In the genomic region with DNA sequence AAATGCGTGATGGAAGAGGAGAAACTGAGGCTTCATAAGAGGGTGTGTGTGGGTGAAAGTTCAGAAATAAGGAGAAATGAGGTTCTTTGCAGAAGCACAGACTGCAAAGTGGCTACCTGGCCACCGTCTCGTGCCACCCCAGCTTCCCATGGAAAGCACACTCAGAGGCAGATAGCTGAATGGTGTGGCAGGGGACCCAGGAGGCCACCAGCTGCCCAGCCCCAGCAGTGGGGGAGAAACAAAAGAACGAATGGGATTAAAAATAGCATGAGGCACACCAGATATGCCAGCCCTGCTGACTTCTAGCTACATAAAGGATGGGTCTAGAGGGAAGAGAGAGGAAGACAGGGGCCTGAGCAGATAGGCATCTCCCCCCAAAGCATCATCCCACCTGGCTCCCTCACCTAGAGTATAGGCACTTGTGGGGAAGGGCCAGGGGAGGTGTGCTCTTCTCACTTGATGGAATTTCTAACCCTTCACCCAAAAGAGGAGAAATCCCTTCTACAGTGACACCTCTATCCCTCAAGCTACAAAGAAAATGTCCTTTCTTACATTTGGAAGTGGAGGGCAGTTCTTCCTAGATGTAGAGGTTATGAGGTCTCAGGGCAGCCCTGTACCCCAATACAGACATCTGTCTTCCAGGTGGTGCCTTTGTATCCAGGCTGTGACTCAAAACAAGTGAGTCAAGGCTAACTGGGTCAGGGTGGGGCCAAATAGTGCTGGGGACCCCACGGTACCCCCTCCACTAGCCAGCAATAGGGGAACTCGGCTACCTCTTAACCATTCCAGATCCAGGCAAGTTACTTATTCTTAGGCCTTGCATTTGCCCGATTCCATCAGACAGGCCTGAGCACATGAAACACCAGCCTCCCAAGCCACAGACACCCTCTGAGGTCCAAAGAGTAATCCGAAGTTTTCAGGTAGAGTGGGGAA, we compare ENCODE assay signal across 8 cellular contexts. TPM values are rescaled to one million over a fixed set of nuclear protein-coding genes. Genes with fewer than 3 reads are reported as not detected.
A peak's percentile ranks its signal among the peaks of the same experiment; 100 is the strongest.
DNase-seq lines count a peak whose midpoint lies in the region; ATAC-seq and TF ChIP-seq lines count a peak whose summit lies in the region.

No MANE protein-coding gene starts in this region.

- 29% methylated on average over 8 of the region's 8 CpGs for WGBS in hepatocyte (ENCODE audit: low lambda C conversion rate, missing lambda C conversion rate)

- no peaks in the 10 kb centered on the region for H3K27me3 Mint-ChIP-seq in activated B cell treated with CpG ODN at 0.5 μM for 24 hours
- H3K27me3 Mint-ChIP-seq in stimulated activated memory B cell treated with anti-CD40 and anti-IgM and Interleukin-4, amounts not matched to agents 10 μg/mL and 1 μg/mL and 100 μg/mL, for 72 hours, result no peaks in the 10 kb centered on the region

- ATAC-seq in activated B cell treated with CpG ODN at 0.5 μM for 24 hours (ENCODE audit: low read depth), result no peak
- ATAC-seq in stimulated activated memory B cell treated with anti-CD40 and anti-IgM and Interleukin-4, amounts not matched to agents 10 μg/mL and 1 μg/mL and 100 μg/mL, for 72 hours, result no peak
- ATAC-seq in GM18861 (IDR thresholded peaks at IDR 0.05; ENCODE audit: unreplicated experiment), result no peak

- peaks cover 58% of the 10 kb centered on the region for H3K4me1 Mint-ChIP-seq in activated B cell treated with CpG ODN at 0.5 μM for 24 hours
- H3K4me1 Mint-ChIP-seq in stimulated activated memory B cell treated with anti-CD40 and anti-IgM and Interleukin-4, amounts not matched to agents 10 μg/mL and 1 μg/mL and 100 μg/mL, for 72 hours, result peaks cover 73% of the 10 kb centered on the region

- POLR2A ChIA-PET in activated B cell treated with CpG ODN at 0.5 μM for 24 hours (lab: Charles Lee), result interaction anchor here (1.2 to 3.1 kb wide), 3 partner anchors 19 to 22 kb away, joined by 4 to 19 read pairs (median 8); a partner anchor contains a TSS

- CTCF ChIA-PET in activated B cell treated with CpG ODN at 0.5 μM for 24 hours (lab: Charles Lee), result interaction anchor here (1.0 kb wide), 1 partner anchor 112 kb away, joined by 3 read pairs; a partner anchor contains a TSS

- H3K4me3 ChIP-seq in hepatocyte, result peak overlapping the region; percentile 31

- peaks cover 76% of the 10 kb centered on the region for H3K79me2 ChIP-seq in hepatocyte

- peak overlapping the region; percentile 100 for H3K27ac ChIP-seq in hepatocyte

- H3K36me3 ChIP-seq in hepatocyte (replicated peaks; ENCODE audit: insufficient read depth, low read depth), result no peaks in the 10 kb centered on the region

- H3K4me2 ChIP-seq in hepatocyte, result peak overlapping the region; percentile 94

- no peak overlapping the region for H2AFZ ChIP-seq in hepatocyte

- no peaks in the 10 kb centered on the region for H3K9me2 ChIP-seq in hepatocyte (replicated peaks; ENCODE audit: insufficient read depth)

- DNase-seq in HT-29 (ENCODE audit: low spot score) (peak; percentile 41), activated B cell treated with CpG ODN at 0.5 μM for 24 hours (no peak), hepatocyte (ENCODE audit: low spot score) (no peak), dedifferentiated amniotic fluid mesenchymal stem cell (ENCODE audit: extremely low spot score) (no peak), AML-193 (lab: John Stamatoyannopoulos, UW) (no peak)
- DNase-seq in stimulated activated CD4-positive, alpha-beta T cell treated with anti-CD3 and anti-CD28 coated beads, Interleukin-15, amount 100 ng/mL, for 24 hours, result no peak

- intact Hi-C loops in activated B cell treated with CpG ODN at 0.5 μM for 24 hours (cut with micrococcal nuclease), result no loop called here

- H3K27ac Mint-ChIP-seq in activated B cell treated with CpG ODN at 0.5 μM for 24 hours, result peak overlapping the region; percentile 85
- H3K27ac Mint-ChIP-seq in stimulated activated memory B cell treated with anti-CD40 and anti-IgM and Interleukin-4, amounts not matched to agents 10 μg/mL and 1 μg/mL and 100 μg/mL, for 72 hours, result peak overlapping the region; percentile 93

- H3K9me3 Mint-ChIP-seq in activated B cell treated with CpG ODN at 0.5 μM for 24 hours, result no peaks in the 10 kb centered on the region
- no peaks in the 10 kb centered on the region for H3K9me3 Mint-ChIP-seq in stimulated activated memory B cell treated with anti-CD40 and anti-IgM and Interleukin-4, amounts not matched to agents 10 μg/mL and 1 μg/mL and 100 μg/mL, for 72 hours

- no peaks in the 10 kb centered on the region for H3K9me3 ChIP-seq in hepatocyte (ENCODE audit: low read depth)

- H3K4me1 ChIP-seq in hepatocyte (ENCODE audit: insufficient read depth), result peaks cover 48% of the 10 kb centered on the region

- no peaks in the 10 kb centered on the region for H3K27me3 ChIP-seq in hepatocyte

- H3K36me3 Mint-ChIP-seq in activated B cell treated with CpG ODN at 0.5 μM for 24 hours (ENCODE audit: low read depth), result peaks cover 30% of the 10 kb centered on the region
- H3K36me3 Mint-ChIP-seq in stimulated activated memory B cell treated with anti-CD40 and anti-IgM and Interleukin-4, amounts not matched to agents 10 μg/mL and 1 μg/mL and 100 μg/mL, for 72 hours, result peaks cover 31% of the 10 kb centered on the region

- H3K4me3 Mint-ChIP-seq in activated B cell treated with CpG ODN at 0.5 μM for 24 hours, result peak overlapping the region; percentile 90
- peak overlapping the region; percentile 85 for H3K4me3 Mint-ChIP-seq in stimulated activated memory B cell treated with anti-CD40 and anti-IgM and Interleukin-4, amounts not matched to agents 10 μg/mL and 1 μg/mL and 100 μg/mL, for 72 hours

- no peak for TF ChIP-seq CTCF in activated B cell treated with CpG ODN at 0.5 μM for 24 hours (IDR thresholded peaks at IDR 0.05)
- TF ChIP-seq CTCF in hepatocyte (IDR thresholded peaks at IDR 0.05; ENCODE audit: poor library complexity), result no peak

- no peaks in the 10 kb centered on the region for H4K20me1 ChIP-seq in hepatocyte (ENCODE audit: insufficient read depth, poor library complexity, severe bottlenecking)

RNA-seq across cellular contexts. Expression of a gene that starts 3.5 kb away (rescaled TPM):
- 490 and 566 TPM in 2 replicates for total RNA-seq in HT-29 (2014; rRNA removed; shearing (Covaris generic))
- 107 and 113 TPM in 2 replicates for total RNA-seq in activated B cell treated with CpG ODN at 0.5 μM for 24 hours
- total RNA-seq in hepatocyte, result 160 and 192 TPM in 2 replicates
- polyA plus RNA-seq in hepatocyte, result 153 and 166 TPM in 2 replicates

RNA-seq across cellular contexts. Expression of a gene that starts 7.1 kb away (rescaled TPM):
- 111 and 115 TPM in 2 replicates for total RNA-seq in HT-29 (2014; rRNA removed; shearing (Covaris generic))
- 65.8 and 83.7 TPM in 2 replicates for total RNA-seq in activated B cell treated with CpG ODN at 0.5 μM for 24 hours
- 40.4 and 44.9 TPM in 2 replicates for total RNA-seq in hepatocyte
- 61.9 and 64.1 TPM in 2 replicates for polyA plus RNA-seq in hepatocyte

RNA-seq across cellular contexts. Expression of a gene that starts 19.3 kb away (rescaled TPM):
- 61.1 and 61.2 TPM in 2 replicates for total RNA-seq in HT-29 (2014; rRNA removed; shearing (Covaris generic))
- total RNA-seq in activated B cell treated with CpG ODN at 0.5 μM for 24 hours, result 80.4 and 81.4 TPM in 2 replicates
- 35.9 and 45.0 TPM in 2 replicates for total RNA-seq in hepatocyte
- 85.2 and 108 TPM in 2 replicates for polyA plus RNA-seq in hepatocyte

RNA-seq across cellular contexts. Expression of a gene that starts 19.4 kb away (rescaled TPM):
- 30.8 and 33.2 TPM in 2 replicates for total RNA-seq in HT-29 (2014; rRNA removed; shearing (Covaris generic))
- total RNA-seq in activated B cell treated with CpG ODN at 0.5 μM for 24 hours, result 50.8 and 53.0 TPM in 2 replicates
- total RNA-seq in hepatocyte, result 22.4 and 27.5 TPM in 2 replicates
- polyA plus RNA-seq in hepatocyte, result 13.5 and 16.4 TPM in 2 replicates

RNA-seq across cellular contexts. Expression of a gene that starts 19.7 kb away (rescaled TPM):
- total RNA-seq in HT-29 (2014; rRNA removed; shearing (Covaris generic)), result 30.0 and 30.3 TPM in 2 replicates
- total RNA-seq in activated B cell treated with CpG ODN at 0.5 μM for 24 hours, result 54.5 and 56.7 TPM in 2 replicates
- total RNA-seq in hepatocyte, result 20.6 and 21.8 TPM in 2 replicates
- 22.6 and 24.7 TPM in 2 replicates for polyA plus RNA-seq in hepatocyte
